In the genomic region with DNA sequence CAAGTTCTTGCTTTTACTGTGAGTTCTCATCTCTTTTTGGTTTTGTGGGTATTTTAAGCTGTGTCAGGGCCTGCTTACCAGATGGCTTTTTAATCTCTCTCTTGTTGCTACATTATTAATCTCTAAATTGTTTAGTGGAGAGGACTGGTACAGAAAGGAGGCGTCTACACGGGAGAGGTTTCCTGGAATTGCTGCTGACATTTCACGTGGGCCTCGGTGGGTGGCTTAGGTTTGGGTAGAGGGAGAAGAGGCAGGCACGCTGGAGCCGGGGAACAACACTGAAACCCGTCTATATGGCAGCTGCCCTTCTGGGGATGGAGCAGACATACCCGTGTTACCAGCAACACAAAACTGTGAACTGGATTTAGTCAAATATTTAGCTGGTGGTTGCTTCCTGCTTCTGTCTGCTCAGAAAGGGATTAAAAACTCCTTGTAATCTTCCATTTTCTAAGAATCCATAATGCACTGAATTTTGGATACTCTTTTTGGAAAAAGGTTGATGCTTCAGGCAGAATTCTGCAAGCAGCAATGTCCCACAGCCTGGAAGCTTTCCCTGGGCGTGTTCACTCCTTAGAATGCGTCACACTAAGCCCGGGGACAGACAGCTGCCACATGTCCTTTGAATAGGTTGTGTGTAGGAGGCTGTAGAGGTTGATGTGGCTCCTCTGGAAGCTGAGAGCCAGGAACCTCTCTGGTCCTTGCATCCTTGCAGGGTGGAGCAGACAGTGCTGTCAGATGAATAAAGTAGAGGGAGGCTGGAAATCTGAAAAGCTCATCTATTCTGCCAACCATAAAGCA, we compare ENCODE assay signal across 1 cellular context.
TF ChIP-seq lines count a peak whose summit lies in the region.

No MANE protein-coding gene starts in this region.

TF ChIP-seq in GM23338, 12 proteins besides CTCF, POLR2A, EP300 and RAD21 (continued from another document):
- TF ChIP-seq, protein P1, sequence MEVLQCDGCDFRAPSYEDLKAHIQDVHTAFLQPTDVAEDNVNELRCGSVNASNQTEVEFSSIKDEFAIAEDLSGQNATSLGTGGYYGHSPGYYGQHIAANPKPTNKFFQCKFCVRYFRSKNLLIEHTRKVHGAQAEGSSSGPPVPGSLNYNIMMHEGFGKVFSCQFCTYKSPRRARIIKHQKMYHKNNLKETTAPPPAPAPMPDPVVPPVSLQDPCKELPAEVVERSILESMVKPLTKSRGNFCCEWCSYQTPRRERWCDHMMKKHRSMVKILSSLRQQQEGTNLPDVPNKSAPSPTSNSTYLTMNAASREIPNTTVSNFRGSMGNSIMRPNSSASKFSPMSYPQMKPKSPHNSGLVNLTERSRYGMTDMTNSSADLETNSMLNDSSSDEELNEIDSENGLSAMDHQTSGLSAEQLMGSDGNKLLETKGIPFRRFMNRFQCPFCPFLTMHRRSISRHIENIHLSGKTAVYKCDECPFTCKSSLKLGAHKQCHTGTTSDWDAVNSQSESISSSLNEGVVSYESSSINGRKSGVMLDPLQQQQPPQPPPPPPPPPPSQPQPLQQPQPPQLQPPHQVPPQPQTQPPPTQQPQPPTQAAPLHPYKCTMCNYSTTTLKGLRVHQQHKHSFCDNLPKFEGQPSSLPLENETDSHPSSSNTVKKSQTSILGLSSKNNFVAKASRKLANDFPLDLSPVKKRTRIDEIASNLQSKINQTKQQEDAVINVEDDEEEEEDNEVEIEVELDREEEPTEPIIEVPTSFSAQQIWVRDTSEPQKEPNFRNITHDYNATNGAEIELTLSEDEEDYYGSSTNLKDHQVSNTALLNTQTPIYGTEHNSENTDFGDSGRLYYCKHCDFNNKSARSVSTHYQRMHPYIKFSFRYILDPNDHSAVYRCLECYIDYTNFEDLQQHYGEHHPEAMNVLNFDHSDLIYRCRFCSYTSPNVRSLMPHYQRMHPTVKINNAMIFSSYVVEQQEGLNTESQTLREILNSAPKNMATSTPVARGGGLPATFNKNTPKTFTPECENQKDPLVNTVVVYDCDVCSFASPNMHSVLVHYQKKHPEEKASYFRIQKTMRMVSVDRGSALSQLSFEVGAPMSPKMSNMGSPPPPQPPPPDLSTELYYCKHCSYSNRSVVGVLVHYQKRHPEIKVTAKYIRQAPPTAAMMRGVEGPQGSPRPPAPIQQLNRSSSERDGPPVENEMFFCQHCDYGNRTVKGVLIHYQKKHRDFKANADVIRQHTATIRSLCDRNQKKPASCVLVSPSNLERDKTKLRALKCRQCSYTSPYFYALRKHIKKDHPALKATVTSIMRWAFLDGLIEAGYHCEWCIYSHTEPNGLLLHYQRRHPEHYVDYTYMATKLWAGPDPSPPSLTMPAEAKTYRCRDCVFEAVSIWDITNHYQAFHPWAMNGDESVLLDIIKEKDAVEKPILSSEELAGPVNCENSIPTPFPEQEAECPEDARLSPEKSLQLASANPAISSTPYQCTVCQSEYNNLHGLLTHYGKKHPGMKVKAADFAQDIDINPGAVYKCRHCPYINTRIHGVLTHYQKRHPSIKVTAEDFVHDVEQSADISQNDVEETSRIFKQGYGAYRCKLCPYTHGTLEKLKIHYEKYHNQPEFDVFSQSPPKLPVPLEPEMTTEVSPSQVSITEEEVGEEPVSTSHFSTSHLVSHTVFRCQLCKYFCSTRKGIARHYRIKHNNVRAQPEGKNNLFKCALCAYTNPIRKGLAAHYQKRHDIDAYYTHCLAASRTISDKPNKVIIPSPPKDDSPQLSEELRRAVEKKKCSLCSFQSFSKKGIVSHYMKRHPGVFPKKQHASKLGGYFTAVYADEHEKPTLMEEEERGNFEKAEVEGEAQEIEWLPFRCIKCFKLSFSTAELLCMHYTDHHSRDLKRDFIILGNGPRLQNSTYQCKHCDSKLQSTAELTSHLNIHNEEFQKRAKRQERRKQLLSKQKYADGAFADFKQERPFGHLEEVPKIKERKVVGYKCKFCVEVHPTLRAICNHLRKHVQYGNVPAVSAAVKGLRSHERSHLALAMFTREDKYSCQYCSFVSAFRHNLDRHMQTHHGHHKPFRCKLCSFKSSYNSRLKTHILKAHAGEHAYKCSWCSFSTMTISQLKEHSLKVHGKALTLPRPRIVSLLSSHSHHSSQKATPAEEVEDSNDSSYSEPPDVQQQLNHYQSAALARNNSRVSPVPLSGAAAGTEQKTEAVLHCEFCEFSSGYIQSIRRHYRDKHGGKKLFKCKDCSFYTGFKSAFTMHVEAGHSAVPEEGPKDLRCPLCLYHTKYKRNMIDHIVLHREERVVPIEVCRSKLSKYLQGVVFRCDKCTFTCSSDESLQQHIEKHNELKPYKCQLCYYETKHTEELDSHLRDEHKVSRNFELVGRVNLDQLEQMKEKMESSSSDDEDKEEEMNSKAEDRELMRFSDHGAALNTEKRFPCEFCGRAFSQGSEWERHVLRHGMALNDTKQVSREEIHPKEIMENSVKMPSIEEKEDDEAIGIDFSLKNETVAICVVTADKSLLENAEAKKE (CRISPR knock-in tag; IDR thresholded peaks at IDR 0.05): no peak
- TF ChIP-seq STAT1 (IDR thresholded peaks at IDR 0.05; ENCODE audit: unreplicated experiment) (no peak), ZNF114 (CRISPR knock-in tag; IDR thresholded peaks at IDR 0.05) (no peak), ZNF331 (CRISPR knock-in tag; IDR thresholded peaks at IDR 0.05; ENCODE audit: low read depth) (no peak), JUNB (IDR thresholded peaks at IDR 0.05; ENCODE audit: unreplicated experiment) (no peak), CREB1 (CRISPR knock-in tag; IDR thresholded peaks at IDR 0.05; ENCODE audit: low read depth) (no peak)
- TF ChIP-seq, protein P2, sequence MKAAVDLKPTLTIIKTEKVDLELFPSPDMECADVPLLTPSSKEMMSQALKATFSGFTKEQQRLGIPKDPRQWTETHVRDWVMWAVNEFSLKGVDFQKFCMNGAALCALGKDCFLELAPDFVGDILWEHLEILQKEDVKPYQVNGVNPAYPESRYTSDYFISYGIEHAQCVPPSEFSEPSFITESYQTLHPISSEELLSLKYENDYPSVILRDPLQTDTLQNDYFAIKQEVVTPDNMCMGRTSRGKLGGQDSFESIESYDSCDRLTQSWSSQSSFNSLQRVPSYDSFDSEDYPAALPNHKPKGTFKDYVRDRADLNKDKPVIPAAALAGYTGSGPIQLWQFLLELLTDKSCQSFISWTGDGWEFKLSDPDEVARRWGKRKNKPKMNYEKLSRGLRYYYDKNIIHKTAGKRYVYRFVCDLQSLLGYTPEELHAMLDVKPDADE (IDR thresholded peaks at IDR 0.05): no peak
- TF ChIP-seq, protein P3, sequence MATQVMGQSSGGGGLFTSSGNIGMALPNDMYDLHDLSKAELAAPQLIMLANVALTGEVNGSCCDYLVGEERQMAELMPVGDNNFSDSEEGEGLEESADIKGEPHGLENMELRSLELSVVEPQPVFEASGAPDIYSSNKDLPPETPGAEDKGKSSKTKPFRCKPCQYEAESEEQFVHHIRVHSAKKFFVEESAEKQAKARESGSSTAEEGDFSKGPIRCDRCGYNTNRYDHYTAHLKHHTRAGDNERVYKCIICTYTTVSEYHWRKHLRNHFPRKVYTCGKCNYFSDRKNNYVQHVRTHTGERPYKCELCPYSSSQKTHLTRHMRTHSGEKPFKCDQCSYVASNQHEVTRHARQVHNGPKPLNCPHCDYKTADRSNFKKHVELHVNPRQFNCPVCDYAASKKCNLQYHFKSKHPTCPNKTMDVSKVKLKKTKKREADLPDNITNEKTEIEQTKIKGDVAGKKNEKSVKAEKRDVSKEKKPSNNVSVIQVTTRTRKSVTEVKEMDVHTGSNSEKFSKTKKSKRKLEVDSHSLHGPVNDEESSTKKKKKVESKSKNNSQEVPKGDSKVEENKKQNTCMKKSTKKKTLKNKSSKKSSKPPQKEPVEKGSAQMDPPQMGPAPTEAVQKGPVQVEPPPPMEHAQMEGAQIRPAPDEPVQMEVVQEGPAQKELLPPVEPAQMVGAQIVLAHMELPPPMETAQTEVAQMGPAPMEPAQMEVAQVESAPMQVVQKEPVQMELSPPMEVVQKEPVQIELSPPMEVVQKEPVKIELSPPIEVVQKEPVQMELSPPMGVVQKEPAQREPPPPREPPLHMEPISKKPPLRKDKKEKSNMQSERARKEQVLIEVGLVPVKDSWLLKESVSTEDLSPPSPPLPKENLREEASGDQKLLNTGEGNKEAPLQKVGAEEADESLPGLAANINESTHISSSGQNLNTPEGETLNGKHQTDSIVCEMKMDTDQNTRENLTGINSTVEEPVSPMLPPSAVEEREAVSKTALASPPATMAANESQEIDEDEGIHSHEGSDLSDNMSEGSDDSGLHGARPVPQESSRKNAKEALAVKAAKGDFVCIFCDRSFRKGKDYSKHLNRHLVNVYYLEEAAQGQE (IDR thresholded peaks at IDR 0.05; ENCODE audit: unreplicated experiment): no peak
